In the genomic region with DNA sequence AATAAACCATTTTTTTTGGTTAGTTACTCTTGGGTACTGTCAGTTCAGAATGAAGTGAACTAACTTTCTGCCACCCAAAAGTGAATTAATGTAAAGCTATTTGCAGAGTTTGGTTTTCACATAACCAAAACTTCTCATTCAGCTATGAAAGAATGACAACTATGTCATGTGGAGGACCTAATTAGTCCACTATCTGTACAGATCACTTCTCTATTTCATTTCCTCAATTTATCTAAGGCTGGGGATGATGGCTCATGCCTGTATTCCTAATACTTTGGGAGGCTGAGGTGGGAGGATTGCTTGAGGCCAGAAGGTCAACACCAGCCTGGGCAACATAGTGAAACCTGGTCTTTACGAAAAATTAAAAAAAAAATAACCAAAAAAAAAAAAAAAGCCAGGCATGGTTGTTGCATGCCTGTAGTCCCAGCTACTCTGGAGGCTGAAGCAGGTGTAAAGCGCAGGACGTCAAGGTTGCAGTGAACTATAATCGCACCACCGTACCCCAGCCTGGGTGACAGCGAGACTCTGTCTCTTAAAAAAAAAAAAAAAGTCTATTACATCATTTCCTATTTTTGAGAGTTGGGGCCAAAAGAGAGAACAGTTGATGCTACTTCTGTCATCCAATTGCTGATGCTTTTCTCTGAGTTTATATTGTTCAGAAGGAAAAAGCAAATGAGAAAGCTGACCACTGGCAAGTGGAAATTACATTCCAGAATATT, we compare ENCODE assay signal across 11 cellular contexts. TPM values are rescaled to one million over a fixed set of nuclear protein-coding genes. Genes with fewer than 3 reads are reported as not detected.
DNase-seq lines count a peak whose midpoint lies in the region; ATAC-seq and TF ChIP-seq lines count a peak whose summit lies in the region.
"Had no signal": no experiment of that assay in that cellular context is flagged by ENCODE, and none has a peak within 500 bp of the region (broad histone marks: within the 10 kb centered on the region; RNA-seq: fewer than 3 reads in every experiment).

No MANE protein-coding gene starts in this region.

- H3K27me3 Mint-ChIP-seq in activated CD8-positive, alpha-beta T cell treated with anti-CD3 and anti-CD28 coated beads for 36 hours, result no peaks in the 10 kb centered on the region
- H3K27me3 Mint-ChIP-seq in CD4-positive, alpha-beta memory T cell, result no peaks in the 10 kb centered on the region

- no peak overlapping the region for H3K4me3 ChIP-seq in CD4-positive, alpha-beta memory T cell (ENCODE audit: low read length in 2 of 2)
- H3K4me3 ChIP-seq: SJSA1 had no signal

- no peaks in the 10 kb centered on the region for H3K4me1 ChIP-seq in CD4-positive, alpha-beta memory T cell (ENCODE audit: insufficient read depth, low read length)
- H3K4me1 ChIP-seq: SJSA1 had no signal

- POLR2A ChIA-PET in activated CD8-positive, alpha-beta T cell treated with anti-CD3 and anti-CD28 coated beads for 36 hours (lab: Charles Lee), result interaction anchor here (1.0 to 2.2 kb wide), 4 partner anchors 9 to 19 kb away, joined by 4 to 9 read pairs (median 6); a partner anchor contains a TSS
- POLR2A ChIA-PET in CD4-positive, alpha-beta memory T cell (lab: Charles Lee; ENCODE audit: partially characterized antibody), result interaction anchor here (0.7 to 2.3 kb wide), 4 partner anchors 9 to 1389 kb away, joined by 3 to 10 read pairs (median 6); a partner anchor contains a TSS

- H3K9me3 Mint-ChIP-seq in activated CD8-positive, alpha-beta T cell treated with anti-CD3 and anti-CD28 coated beads for 36 hours, result no peaks in the 10 kb centered on the region
- no peaks in the 10 kb centered on the region for H3K9me3 Mint-ChIP-seq in CD4-positive, alpha-beta memory T cell

- H3K27ac ChIP-seq in CD4-positive, alpha-beta memory T cell (ENCODE audit: low read depth, low read length), result no peak overlapping the region
- H3K27ac ChIP-seq: SJSA1 had no signal

- TF ChIP-seq CTCF in GM13976 (IDR thresholded peaks at IDR 0.05; ENCODE audit: borderline replicate concordance, control extremely low read depth, extremely low read depth, insufficient read depth, missing control alignments) (no peak), GM20000 (IDR thresholded peaks at IDR 0.05; ENCODE audit: extremely low read depth, missing control alignments) (no peak)
- no peak for TF ChIP-seq CTCF in activated CD8-positive, alpha-beta T cell treated with anti-CD3 and anti-CD28 coated beads for 36 hours (IDR thresholded peaks at IDR 0.05)

- DNase-seq in GM13976 (ENCODE audit: low spot score) (peak; percentile 65), GM20000 (ENCODE audit: low spot score) (peak; percentile 45), SHP77 (lab: John Stamatoyannopoulos, UW) (no peak), NCI-H748 treated with DMSO at 0.1 percent for 48 hours (lab: John Stamatoyannopoulos, UW) (no peak)
- DNase-seq in activated CD8-positive, alpha-beta T cell treated with anti-CD3 and anti-CD28 coated beads for 36 hours, result no peak
- DNase-seq in CD4-positive, alpha-beta memory T cell, result no peak
- DNase-seq: NCI-H2029 treated with DMSO at 0.1 percent for 48 hours had no signal

- CTCF ChIA-PET in activated CD8-positive, alpha-beta T cell treated with anti-CD3 and anti-CD28 coated beads for 36 hours (lab: Charles Lee), result interaction anchor here (0.9 to 1.4 kb wide), 3 partner anchors 16 to 39 kb away, joined by 3 to 5 read pairs (median 3); no protein-coding TSS in a partner anchor
- CTCF ChIA-PET in CD4-positive, alpha-beta memory T cell (lab: Charles Lee; ENCODE audit: partially characterized antibody), result interaction anchor here (0.6 to 2.9 kb wide), 3 partner anchors 13 to 28 kb away, joined by 3 to 10 read pairs (median 4); no protein-coding TSS in a partner anchor

- in situ Hi-C loops in GM13976 (cut with MboI; ENCODE audit: low sequenced_read_pairs, unreplicated experiment), result no loop called here

- intact Hi-C loops in activated CD8-positive, alpha-beta T cell treated with anti-CD3 and anti-CD28 coated beads for 36 hours (cut with micrococcal nuclease), result no loop called here
- intact Hi-C loops in CD4-positive, alpha-beta memory T cell (cut with micrococcal nuclease), result no loop called here

- peaks cover 71% of the 10 kb centered on the region for H3K36me3 Mint-ChIP-seq in activated CD8-positive, alpha-beta T cell treated with anti-CD3 and anti-CD28 coated beads for 36 hours (ENCODE audit: low read depth)
- H3K36me3 Mint-ChIP-seq in CD4-positive, alpha-beta memory T cell, result peaks cover 46 to 72% of the 10 kb centered on the region in 2 donors

- no peaks in the 10 kb centered on the region for H3K27me3 ChIP-seq in CD4-positive, alpha-beta memory T cell (ENCODE audit: insufficient read depth, low read length)
- H3K27me3 ChIP-seq: SJSA1 had no signal

- H3K36me3 ChIP-seq in CD4-positive, alpha-beta memory T cell (ENCODE audit: insufficient read depth, low read length), result peaks cover 74% of the 10 kb centered on the region

- H3K9me3 ChIP-seq in CD4-positive, alpha-beta memory T cell (ENCODE audit: control insufficient read depth in 1 of 2, low read length in 2 of 2), result no peaks in the 10 kb centered on the region
- H3K9me3 ChIP-seq: SJSA1 had no signal

- H3K4me3 Mint-ChIP-seq in activated CD8-positive, alpha-beta T cell treated with anti-CD3 and anti-CD28 coated beads for 36 hours, result no peak overlapping the region
- H3K4me3 Mint-ChIP-seq in CD4-positive, alpha-beta memory T cell, result no peak overlapping the region

- peak overlapping the region; percentile 81 for H3K27ac Mint-ChIP-seq in activated CD8-positive, alpha-beta T cell treated with anti-CD3 and anti-CD28 coated beads for 36 hours
- peak overlapping the region in 3 of 7 donors; percentile 13 to 46 (median 25) for H3K27ac Mint-ChIP-seq in CD4-positive, alpha-beta memory T cell

- peaks cover 10% of the 10 kb centered on the region for H3K4me1 Mint-ChIP-seq in activated CD8-positive, alpha-beta T cell treated with anti-CD3 and anti-CD28 coated beads for 36 hours (ENCODE audit: low read depth)
- no peaks in the 10 kb centered on the region for H3K4me1 Mint-ChIP-seq in CD4-positive, alpha-beta memory T cell

- ATAC-seq in HG03439 (IDR thresholded peaks at IDR 0.05; ENCODE audit: unreplicated experiment) (peak; percentile 60), GM19324 (IDR thresholded peaks at IDR 0.05; ENCODE audit: low FRiP score, unreplicated experiment) (no peak)
- no peak for ATAC-seq in activated CD8-positive, alpha-beta T cell treated with anti-CD3 and anti-CD28 coated beads for 36 hours

RNA-seq across cellular contexts. Expression of a gene that starts 8.7 kb away (rescaled TPM):
- 10 to 100 TPM; 15.5 to 16.1 TPM for total RNA-seq in activated CD8-positive, alpha-beta T cell treated with anti-CD3 and anti-CD28 coated beads for 36 hours
- total RNA-seq in CD4-positive, alpha-beta memory T cell, result 10 to 100 TPM; 23.6 to 24.6 TPM
- polyA plus RNA-seq in CD4-positive, alpha-beta memory T cell, result 10 to 100 TPM; 10.2 to 15.2 TPM

RNA-seq across cellular contexts. Expression of a gene that starts 9.1 kb away (rescaled TPM):
- total RNA-seq in activated CD8-positive, alpha-beta T cell treated with anti-CD3 and anti-CD28 coated beads for 36 hours, result under 1 TPM in 1 of 2 experiments, not detected in 1; 0.09 TPM
- total RNA-seq in CD4-positive, alpha-beta memory T cell, result under 1 TPM in 1 of 2 experiments, not detected in 1; 0.25 TPM
- 1 to 10 TPM in 1 of 2 donors, under 1 TPM in 1; 0.70 to 3.4 TPM for polyA plus RNA-seq in CD4-positive, alpha-beta memory T cell
- total RNA-seq: SJSA1, urinary bladder had no signal

RNA-seq across cellular contexts. Expression of a gene that starts 15.4 kb away (rescaled TPM):
- total RNA-seq in activated CD8-positive, alpha-beta T cell treated with anti-CD3 and anti-CD28 coated beads for 36 hours, result 10 to 100 TPM; 39.8 to 43.1 TPM
- 10 to 100 TPM; 24.9 to 25.9 TPM for total RNA-seq in CD4-positive, alpha-beta memory T cell
- polyA plus RNA-seq in CD4-positive, alpha-beta memory T cell, result 10 to 100 TPM in 1 of 2 donors, 1 to 10 TPM in 1; 5.4 to 22.5 TPM

RNA-seq across cellular contexts. Expression of a gene that starts 17.0 kb away (rescaled TPM):
- total RNA-seq in activated CD8-positive, alpha-beta T cell treated with anti-CD3 and anti-CD28 coated beads for 36 hours, result 100 to 1,000 TPM; 775 to 810 TPM
- 100 to 1,000 TPM; 564 to 596 TPM for total RNA-seq in CD4-positive, alpha-beta memory T cell
- polyA plus RNA-seq in CD4-positive, alpha-beta memory T cell, result 1,000 to 10,000 TPM; 1,674 to 1,994 TPM

RNA-seq across cellular contexts. Expression of a gene that starts 17.7 kb away (rescaled TPM):
- 10 to 100 TPM; 69.9 to 79.3 TPM for total RNA-seq in activated CD8-positive, alpha-beta T cell treated with anti-CD3 and anti-CD28 coated beads for 36 hours
- 10 to 100 TPM; 17.2 TPM for total RNA-seq in CD4-positive, alpha-beta memory T cell
- polyA plus RNA-seq in CD4-positive, alpha-beta memory T cell, result 10 to 100 TPM in 1 of 2 donors, 1 to 10 TPM in 1; 8.7 to 12.2 TPM

Comparison
In these comparisons a context has a peak if more than half of its experiments do, and no peak if none do; other contexts are left out.
1. DNase-seq: peak in GM13976 (single experiment) and GM20000 (single experiment); none in activated CD8-positive, alpha-beta T cell treated with anti-CD3 and anti-CD28 coated beads for 36 hours (single experiment), SHP77 (0 of 2), NCI-H748 treated with DMSO at 0.1 percent for 48 hours (single experiment) and CD4-positive, alpha-beta memory T cell (0 of 5).